Comparison of ENCODE assay signal across 20 cellular contexts in genomic region chr2:237418300-237418699, GRCh38. TPM values are rescaled to one million over a fixed set of nuclear protein-coding genes. Genes with fewer than 3 reads are reported as not detected.
DNase-seq lines count a peak whose midpoint lies in the region; ATAC-seq and TF ChIP-seq lines count a peak whose summit lies in the region.
"Had no signal": no experiment of that assay in that cellular context is flagged by ENCODE, and none has a peak within 500 bp of the region (broad histone marks: within the 10 kb centered on the region; RNA-seq: fewer than 3 reads in every experiment).

No MANE protein-coding gene starts in this region.

- no peak overlapping the region for H3K4me3 Mint-ChIP-seq in Calu3 (ENCODE audit: low read depth, unreplicated experiment)
- H3K4me3 Mint-ChIP-seq: CD4-positive, alpha-beta memory T cell had no signal

- no peaks in the 10 kb centered on the region for H3K79me1 ChIP-seq in mesenchymal stem cell (replicated peaks; ENCODE audit: low read length, poor library complexity, severe bottlenecking)

- H4K91ac ChIP-seq in mesenchymal stem cell (ENCODE audit: low read length) = no peak overlapping the region

- peak overlapping the region in 1 of 2 experiments; percentile 67 for H3K18ac ChIP-seq in mesenchymal stem cell (ENCODE audit: low read depth in 1 of 2, low read length in 2 of 2)

- H3K4me2 ChIP-seq in BLaER1 treated with 17β-estradiol and CSF1 and Interleukin-3, amounts not matched to agents 10 nM and 100 nM = peak overlapping the region in 8 of 11 experiments; percentile 2 to 56 (median 46); a peak in 12 of 22 replicates
- H3K4me2 ChIP-seq in GM23248 (ENCODE audit: unreplicated experiment) = no peak overlapping the region
- no peak overlapping the region for H3K4me2 ChIP-seq in mesenchymal stem cell (ENCODE audit: low read length, poor library complexity, severe bottlenecking)
- H3K4me2 ChIP-seq: BLaER1 had no signal

- no peak overlapping the region for H3K23ac ChIP-seq in mesenchymal stem cell (ENCODE audit: low read length in 2 of 2)

- no peaks in the 10 kb centered on the region for H3K9me3 ChIP-seq in BLaER1 treated with 17β-estradiol and CSF1 and Interleukin-3, amounts not matched to agents 10 nM and 100 nM (replicated peaks in 1 of 11)
- H3K9me3 ChIP-seq in GM23248 (ENCODE audit: low read depth) = no peaks in the 10 kb centered on the region
- H3K9me3 ChIP-seq in mesenchymal stem cell (ENCODE audit: control insufficient read depth, low read length) = no peaks in the 10 kb centered on the region
- H3K9me3 ChIP-seq in colonic mucosa = no peaks in the 10 kb centered on the region
- H3K9me3 ChIP-seq in upper lobe of right lung = no peaks in the 10 kb centered on the region
- H3K9me3 ChIP-seq: BLaER1 had no signal

- H3K79me2 ChIP-seq in GM23248 (ENCODE audit: insufficient read depth) = peaks cover 41% of the 10 kb centered on the region

- H3K9me2 ChIP-seq in GM23248 (ENCODE audit: insufficient read depth) = no peaks in the 10 kb centered on the region

- H3F3A ChIP-seq in GM23248 (ENCODE audit: insufficient read depth) = peaks cover 26% of the 10 kb centered on the region

- no peak overlapping the region for H2BK5ac ChIP-seq in mesenchymal stem cell (ENCODE audit: low read depth, low read length, poor library complexity, severe bottlenecking)

- H3K27me3 ChIP-seq in BLaER1 treated with 17β-estradiol and CSF1 and Interleukin-3, amounts not matched to agents 10 nM and 100 nM = no peaks in the 10 kb centered on the region
- H3K27me3 ChIP-seq in GM23248 (replicated peaks; ENCODE audit: insufficient read depth) (no peaks in the 10 kb centered on the region), mesenchymal stem cell (ENCODE audit: control insufficient read depth in 1 of 2, insufficient read depth in 1 of 2, low read length in 2 of 2) (no peaks in the 10 kb centered on the region), colonic mucosa (no peaks in the 10 kb centered on the region), upper lobe of right lung (no peaks in the 10 kb centered on the region)
- H3K27me3 ChIP-seq: BLaER1 had no signal

- H3K36me3 Mint-ChIP-seq in Calu3 (ENCODE audit: insufficient read depth, unreplicated experiment) = peaks cover 4% of the 10 kb centered on the region
- H3K36me3 Mint-ChIP-seq: CD4-positive, alpha-beta memory T cell had no signal

- no peak overlapping the region for H3K9ac ChIP-seq in BLaER1 treated with 17β-estradiol and CSF1 and Interleukin-3, amounts not matched to agents 10 nM and 100 nM
- H3K9ac ChIP-seq in GM23248 = no peak overlapping the region
- no peak overlapping the region for H3K9ac ChIP-seq in mesenchymal stem cell (ENCODE audit: low read length)
- H3K9ac ChIP-seq in colonic mucosa (ENCODE audit: low read depth in 2 of 2, low read length in 2 of 2) = no peak overlapping the region
- H3K9ac ChIP-seq: BLaER1 had no signal

- intact Hi-C loops in Calu3 (cut with micrococcal nuclease; ENCODE audit: unreplicated experiment) = no loop called here
- intact Hi-C loops in colonic mucosa (cut with DNase I) = no loop called here
- intact Hi-C loops in upper lobe of right lung (cut with DNase I) = no loop called here

- no peak overlapping the region for H2AFZ ChIP-seq in GM23248
- H2AFZ ChIP-seq in mesenchymal stem cell (ENCODE audit: low read depth, low read length) = no peak overlapping the region

- peak overlapping the region in 1 of 2 experiments; percentile 75 for H2BK12ac ChIP-seq in mesenchymal stem cell (ENCODE audit: low read length in 2 of 2)

- H3K27me3 Mint-ChIP-seq in Calu3 (ENCODE audit: unreplicated experiment) = peaks cover 100% of the 10 kb centered on the region

- in situ Hi-C loops in GM23248 (cut with MboI) = no loop called here

- ATAC-seq in upper lobe of right lung = no peak

- H3K27ac ChIP-seq in BLaER1 treated with 17β-estradiol and CSF1 and Interleukin-3, amounts not matched to agents 10 nM and 100 nM = no peak overlapping the region
- H3K27ac ChIP-seq in GM23248 (no peak overlapping the region), mesenchymal stem cell (ENCODE audit: low read length, poor library complexity, severe bottlenecking) (no peak overlapping the region), colonic mucosa (no peak overlapping the region), upper lobe of right lung (no peak overlapping the region)
- H3K27ac ChIP-seq: BLaER1, SK-N-MC had no signal

- no peak overlapping the region for H2AK5ac ChIP-seq in mesenchymal stem cell (ENCODE audit: low read length, severe bottlenecking)

- H3K27ac Mint-ChIP-seq in Calu3 (ENCODE audit: unreplicated experiment) = no peak overlapping the region

- DNase-seq in GM23248 = peak; percentile 65
- DNase-seq in cardiac fibroblast (ENCODE audit: low read depth in 2 of 2) = peak; percentile 67 to 85
- peak; percentile 49 for DNase-seq in mesenchymal stem cell
- no peak for DNase-seq in Calu3
- DNase-seq in colonic mucosa = no peak
- no peak for DNase-seq in upper lobe of right lung
- DNase-seq in SKM-1 (lab: John Stamatoyannopoulos, UW; ENCODE audit: unreplicated experiment) = no peak
- DNase-seq: CD4-positive, alpha-beta memory T cell; DMS153; Karpas-422; MV-4-11; NCI-H1694; NCI-H2081; NCI-H2171; NCI-H526; OCI-M1; SHP77 treated with DMSO at 0.1 percent for 48 hours had no signal

- no TSS peak for BruUV-seq in Calu3 (replicated peaks; lab: Mats Ljungman, UMichigan)

- peaks cover 0 to 23% (median 9%) of the 10 kb centered on the region in 10 experiments; a peak in 12 of 20 replicates for H3K4me1 ChIP-seq in BLaER1 treated with 17β-estradiol and CSF1 and Interleukin-3, amounts not matched to agents 10 nM and 100 nM
- H3K4me1 ChIP-seq in GM23248 (ENCODE audit: insufficient read depth) (peaks cover 21% of the 10 kb centered on the region), mesenchymal stem cell (ENCODE audit: control insufficient read depth, insufficient read depth, low read depth, low read length) (peaks cover 8% of the 10 kb centered on the region), colonic mucosa (no peaks in the 10 kb centered on the region), upper lobe of right lung (peaks cover 4% of the 10 kb centered on the region)

- CTCF ChIA-PET in Calu3 (lab: Charles Lee) = no interaction called here

- H2BK15ac ChIP-seq in mesenchymal stem cell (ENCODE audit: low read depth, poor library complexity, severe bottlenecking) = peak overlapping the region; percentile 30

- TF ChIP-seq CTCF in cardiac fibroblast (IDR thresholded peaks at IDR 0.05; ENCODE audit: low read depth, low read length) (no peak), Calu3 (IDR thresholded peaks at IDR 0.05; ENCODE audit: unreplicated experiment) (no peak), colonic mucosa (IDR thresholded peaks at IDR 0.05) (no peak), upper lobe of right lung (IDR thresholded peaks at IDR 0.05) (no peak)

- H3K4ac ChIP-seq in mesenchymal stem cell (ENCODE audit: low read depth in 1 of 2, low read length in 2 of 2) = peak overlapping the region; percentile 40 to 68

- peaks cover 10% of the 10 kb centered on the region for H3K4me1 Mint-ChIP-seq in Calu3 (ENCODE audit: low read depth, unreplicated experiment)

- 69 to 72% methylated on average over 3 of the region's 3 CpGs for WGBS in GM23248 (ENCODE audit: low coverage in 1 of 2, low lambda C conversion rate in 2 of 2, missing lambda C conversion rate in 2 of 2), 2 experiments
- WGBS in mesenchymal stem cell = 96% methylated on average over 3 of the region's 3 CpGs

- H3K14ac ChIP-seq in mesenchymal stem cell (ENCODE audit: low read length in 2 of 2) = peak overlapping the region in 1 of 2 experiments; percentile 10

- no peak overlapping the region for H2BK120ac ChIP-seq in mesenchymal stem cell (ENCODE audit: low read depth, low read length)

- no peaks in the 10 kb centered on the region for H3K36me3 ChIP-seq in BLaER1 treated with 17β-estradiol and CSF1 and Interleukin-3, amounts not matched to agents 10 nM and 100 nM
- H3K36me3 ChIP-seq in GM23248 (ENCODE audit: low read depth) (no peaks in the 10 kb centered on the region), mesenchymal stem cell (ENCODE audit: control insufficient read depth in 1 of 2, insufficient read depth in 2 of 2, low read depth in 1 of 2, low read length in 2 of 2) (no peaks in the 10 kb centered on the region), colonic mucosa (no peaks in the 10 kb centered on the region), upper lobe of right lung (no peaks in the 10 kb centered on the region)
- H3K36me3 ChIP-seq: BLaER1 had no signal

- H4K8ac ChIP-seq in mesenchymal stem cell (ENCODE audit: low read length) = no peak overlapping the region

- H3K9me3 Mint-ChIP-seq in Calu3 (ENCODE audit: low read depth, unreplicated experiment) = no peaks in the 10 kb centered on the region
- H3K9me3 Mint-ChIP-seq: CD4-positive, alpha-beta memory T cell had no signal

- no peaks in the 10 kb centered on the region for H4K20me1 ChIP-seq in BLaER1 treated with 17β-estradiol and CSF1 and Interleukin-3, amounts not matched to agents 10 nM and 100 nM
- H4K20me1 ChIP-seq in GM23248 (ENCODE audit: insufficient read depth) = no peaks in the 10 kb centered on the region
- H4K20me1 ChIP-seq: BLaER1 had no signal

- H3K4me3 ChIP-seq in BLaER1 treated with 17β-estradiol and CSF1 and Interleukin-3, amounts not matched to agents 10 nM and 100 nM = no peak overlapping the region
- no peak overlapping the region for H3K4me3 ChIP-seq in GM23248
- H3K4me3 ChIP-seq in cardiac fibroblast (replicated peaks in 1 of 2; ENCODE audit: low read depth in 2 of 2, low read length in 2 of 2) = no peak overlapping the region
- no peak overlapping the region for H3K4me3 ChIP-seq in mesenchymal stem cell (ENCODE audit: insufficient read depth in 1 of 2, low read depth in 1 of 2, low read length in 2 of 2)
- H3K4me3 ChIP-seq in colonic mucosa = no peak overlapping the region
- no peak overlapping the region for H3K4me3 ChIP-seq in upper lobe of right lung
- H3K4me3 ChIP-seq: BLaER1, SK-N-MC had no signal

RNA-seq across cellular contexts. Expression of gene COL6A3, which starts 4.3 kb away (rescaled TPM):
- total RNA-seq in GM23248 (2014; rRNA removed; shearing (Covaris generic)) = 1,362 and 1,653 TPM in 2 replicates
- polyA plus RNA-seq in GM23248 (2016; fragmentation: Nextera tagmentation; extraction: Ambion mirVana) = 344 and 350 TPM in 2 replicates
- polyA plus RNA-seq in mesenchymal stem cell (2013, experiment 1 of 2) = 173 TPM
- 153 TPM for polyA plus RNA-seq in mesenchymal stem cell (2013, experiment 2 of 2)
- 0.07 TPM in 1 of 2 replicates, not detected in the other for total RNA-seq in Calu3 (2022)
- total RNA-seq in colonic mucosa = 10 to 100 TPM; 28.4 to 80.9 TPM
- 119 TPM for total RNA-seq in upper lobe of right lung

Comparison
In these comparisons a context has a peak if more than half of its experiments do, and no peak if none do; other contexts are left out.
1. H3K4me2 ChIP-seq: peak in BLaER1 treated with 17β-estradiol and CSF1 and Interleukin-3, amounts not matched to agents 10 nM and 100 nM (8 of 11); none in GM23248 (single experiment) and mesenchymal stem cell (single experiment).
2. DNase-seq: peak in GM23248 (single experiment), cardiac fibroblast (2 of 2) and mesenchymal stem cell (single experiment); none in Calu3 (single experiment), colonic mucosa (single experiment), upper lobe of right lung (single experiment) and SKM-1 (single experiment).
3. RNA of gene COL6A3, which starts 4.3 kb away (total RNA-seq): 1,362 to 1,653 TPM in GM23248, 119 TPM in upper lobe of right lung (single experiment) and 28.4 to 80.9 TPM in colonic mucosa; 0.07 TPM in Calu3; every median in the first group is over 10 times any median in the second.